In the genomic region with DNA sequence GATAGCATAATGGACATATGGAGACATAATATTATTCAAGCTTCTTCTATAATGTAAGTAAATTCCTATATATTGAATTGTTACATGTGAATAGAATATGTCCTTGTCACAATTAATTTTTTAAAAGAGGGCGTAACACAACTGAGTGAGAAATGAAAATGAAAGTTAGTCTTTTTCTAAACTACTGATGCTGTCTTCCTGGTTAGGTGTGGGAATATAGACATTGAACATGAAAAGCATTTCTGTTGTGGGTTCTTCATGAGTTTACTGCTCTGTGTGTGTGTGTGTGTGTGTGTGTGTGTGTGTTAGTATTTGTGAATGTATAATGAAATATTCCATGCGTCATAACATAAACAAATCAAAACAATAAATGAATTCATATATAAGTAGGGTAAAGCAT, we compare ENCODE assay signal across 18 cellular contexts. TPM values are rescaled to one million over a fixed set of nuclear protein-coding genes. Genes with fewer than 3 reads are reported as not detected.
"Had no signal": no experiment of that assay in that cellular context is flagged by ENCODE, and none has a peak within 500 bp of the region (broad histone marks: within the 10 kb centered on the region; RNA-seq: fewer than 3 reads in every experiment).

No MANE protein-coding gene starts in this region.

- H3K27me3 ChIP-seq: MG63, SJCRH30 had no signal

- H3K4me3 ChIP-seq: MG63, SJCRH30 had no signal

- H3K27ac ChIP-seq: SJCRH30 had no signal

- H3K36me3 ChIP-seq: MG63 had no signal

- H3K9me3 ChIP-seq: MG63, SJCRH30 had no signal

- DNase-seq: Karpas-422, KG1, MG63, NCI-H1092 treated with DMSO at 0.1 percent for 48 hours, NCI-H1436, NCI-H1930, NCI-H2081, NCI-H2107, NCI-H2227 treated with DMSO at 0.1 percent for 48 hours, NCI-H524, NCI-H526 treated with DMSO at 0.1 percent for 48 hours, NCI-H748 treated with DMSO at 0.1 percent for 48 hours, PC-3, SHP77 treated with DMSO at 0.1 percent for 48 hours, SJCRH30 had no signal

- H3K4me1 ChIP-seq: SJCRH30 had no signal

RNA-seq across cellular contexts. Expression of a gene that starts 40.5 kb away (rescaled TPM):
- total RNA-seq: HT-29, NCI-H460, PC-3, Right ventricle myocardium inferior had no signal
